31 cellular contexts compared by ENCODE assay signal in the genomic region with DNA sequence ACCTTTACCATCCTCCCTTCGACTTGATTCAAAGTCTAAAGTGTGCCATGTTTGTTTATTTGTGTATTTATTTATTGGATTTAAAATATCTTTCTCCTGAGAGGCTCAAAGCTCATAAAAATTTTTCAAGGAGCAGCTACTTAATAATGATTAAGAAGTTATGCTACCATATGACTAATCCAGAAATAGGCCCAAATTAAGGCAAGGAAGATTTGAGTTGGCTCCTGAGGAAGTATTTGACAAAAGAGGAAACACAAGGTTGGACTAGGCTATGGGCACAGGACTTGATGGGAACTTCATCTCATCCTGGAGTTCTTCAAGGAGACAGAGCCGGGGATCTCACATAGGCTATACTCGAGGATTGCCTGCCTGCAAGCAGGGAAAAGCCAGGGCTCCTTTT. TPM values are rescaled to one million over a fixed set of nuclear protein-coding genes. Genes with fewer than 3 reads are reported as not detected.
DNase-seq lines count a peak whose midpoint lies in the region; ATAC-seq and TF ChIP-seq lines count a peak whose summit lies in the region.
"Had no signal": no experiment of that assay in that cellular context is flagged by ENCODE, and none has a peak within 500 bp of the region (broad histone marks: within the 10 kb centered on the region; RNA-seq: fewer than 3 reads in every experiment).

No MANE protein-coding gene starts in this region.

- H3F3A ChIP-seq in PC-3 (ENCODE audit: low read length, unreplicated experiment) (peaks cover 8% of the 10 kb centered on the region), smooth muscle cell (ENCODE audit: low read depth) (no peaks in the 10 kb centered on the region)

- TF ChIP-seq CTCF in PC-3 (conservative IDR thresholded peaks at IDR 0.05; ENCODE audit: low read depth, low read length): no peak
- no peak for TF ChIP-seq CTCF in smooth muscle cell (IDR thresholded peaks at IDR 0.05; ENCODE audit: borderline replicate concordance, insufficient read depth, poor library complexity, severe bottlenecking)
- no peak for TF ChIP-seq CTCF in CD8-positive, alpha-beta T cell (IDR thresholded peaks at IDR 0.05)

- H3K9ac ChIP-seq in PC-3 (ENCODE audit: low read length) (no peak overlapping the region), smooth muscle cell (ENCODE audit: low read depth) (peak overlapping the region; percentile 13)

- no peaks in the 10 kb centered on the region for H3K9me2 ChIP-seq in PC-3 (replicated peaks; ENCODE audit: low read length)

- H3K4me3 ChIP-seq in PC-3 (ENCODE audit: low read length) (no peak overlapping the region), smooth muscle cell (no peak overlapping the region)
- no peak overlapping the region for H3K4me3 ChIP-seq in CD8-positive, alpha-beta T cell (ENCODE audit: low read depth, low read length)
- H3K4me3 ChIP-seq: prostate gland, SJCRH30, tibial nerve had no signal

- POLR2A ChIA-PET in PC-3 (lab: Charles Lee; ENCODE audit: unreplicated experiment): interaction anchor here (0.5 to 1.1 kb wide), 2 partner anchors 45 to 71 kb away, joined by 3 read pairs; no protein-coding TSS in a partner anchor
- POLR2A ChIA-PET in CD8-positive, alpha-beta T cell (lab: Charles Lee): no interaction called here

- H3K36me3 Mint-ChIP-seq in CD8-positive, alpha-beta T cell: no peaks in the 10 kb centered on the region
- H3K36me3 Mint-ChIP-seq: immature natural killer cell; naive B cell; stimulated activated effector memory CD8-positive, alpha-beta T cell treated with anti-CD3 and anti-CD28 coated beads, Interleukin-12 subunit alpha, Interleukin-12 subunit beta, amount 100 ng/mL, for 72 hours had no signal

- peak overlapping the region; percentile 87 for H3K27ac ChIP-seq in PC-3 (ENCODE audit: low read length)
- H3K27ac ChIP-seq in epithelial cell of prostate: peak overlapping the region; percentile 97
- peak overlapping the region; percentile 90 for H3K27ac ChIP-seq in smooth muscle cell (ENCODE audit: low read depth)
- H3K27ac ChIP-seq in CD8-positive, alpha-beta T cell (ENCODE audit: low read depth, low read length): no peak overlapping the region
- H3K27ac ChIP-seq in caudate nucleus (ENCODE audit: low read depth, low read length): no peak overlapping the region
- H3K27ac ChIP-seq: C4-2B, neutrophil, prostate gland, SJCRH30, tibial nerve, WERI-Rb-1 had no signal

- intact Hi-C loops in PC-3 (cut with micrococcal nuclease): no loop called here
- intact Hi-C loops in CD8-positive, alpha-beta T cell (cut with DNase I, micrococcal nuclease): no loop called here

- H4K20me1 ChIP-seq in PC-3 (ENCODE audit: low read length) (no peaks in the 10 kb centered on the region), smooth muscle cell (ENCODE audit: low read depth) (no peaks in the 10 kb centered on the region)

- H3K79me2 ChIP-seq in PC-3 (ENCODE audit: low read length) (no peaks in the 10 kb centered on the region), smooth muscle cell (ENCODE audit: low read depth) (no peaks in the 10 kb centered on the region)

- H3K9me3 ChIP-seq in PC-3 (ENCODE audit: low read length): no peaks in the 10 kb centered on the region
- H3K9me3 ChIP-seq in smooth muscle cell (replicated peaks; ENCODE audit: low read depth): no peaks in the 10 kb centered on the region
- H3K9me3 ChIP-seq in CD8-positive, alpha-beta T cell (ENCODE audit: low read length): no peaks in the 10 kb centered on the region
- H3K9me3 ChIP-seq: neutrophil, prostate gland, SJCRH30, tibial nerve had no signal

- no peaks in the 10 kb centered on the region for H3K36me3 ChIP-seq in PC-3 (ENCODE audit: low read depth, low read length)
- H3K36me3 ChIP-seq in smooth muscle cell (ENCODE audit: low read depth): no peaks in the 10 kb centered on the region
- no peaks in the 10 kb centered on the region for H3K36me3 ChIP-seq in CD8-positive, alpha-beta T cell (ENCODE audit: insufficient read depth, low read length)
- H3K36me3 ChIP-seq: neutrophil, prostate gland, SJCRH30, tibial nerve, WERI-Rb-1 had no signal

- ATAC-seq in PC-3: no peak
- no peak for ATAC-seq in CD8-positive, alpha-beta T cell
- ATAC-seq: HepG2; left lobe of liver; stimulated activated effector memory CD8-positive, alpha-beta T cell treated with anti-CD3 and anti-CD28 coated beads, Interleukin-12 subunit alpha, Interleukin-12 subunit beta, amount 100 ng/mL, for 72 hours had no signal

- no peak overlapping the region for H3K4me3 Mint-ChIP-seq in CD8-positive, alpha-beta T cell
- H3K4me3 Mint-ChIP-seq: activated CD4-positive, alpha-beta T cell treated with anti-CD3 and anti-CD28 coated beads, Interleukin-2, amount 10 ng/mL, durations not matched to agents 24 days and 14 days; immature natural killer cell; naive B cell; stimulated activated effector memory CD8-positive, alpha-beta T cell treated with anti-CD3 and anti-CD28 coated beads, Interleukin-12 subunit alpha, Interleukin-12 subunit beta, amount 100 ng/mL, for 72 hours had no signal

- peaks cover 53% of the 10 kb centered on the region for H3K4me1 ChIP-seq in PC-3 (ENCODE audit: insufficient read depth, low read length)
- H3K4me1 ChIP-seq in smooth muscle cell (ENCODE audit: low read depth): peaks cover 20% of the 10 kb centered on the region
- H3K4me1 ChIP-seq in CD8-positive, alpha-beta T cell (ENCODE audit: insufficient read depth, low read length): no peaks in the 10 kb centered on the region
- H3K4me1 ChIP-seq: prostate gland, tibial nerve had no signal

- H3K27me3 ChIP-seq in PC-3 (ENCODE audit: low read length) (no peaks in the 10 kb centered on the region), smooth muscle cell (ENCODE audit: low read depth) (no peaks in the 10 kb centered on the region)
- no peaks in the 10 kb centered on the region for H3K27me3 ChIP-seq in CD8-positive, alpha-beta T cell (ENCODE audit: insufficient read depth, low read length)
- H3K27me3 ChIP-seq: neutrophil, tibial nerve had no signal

- H2AFZ ChIP-seq in PC-3 (ENCODE audit: low read length) (no peak overlapping the region), smooth muscle cell (ENCODE audit: low read depth) (no peak overlapping the region)

- H3K4me1 Mint-ChIP-seq in CD8-positive, alpha-beta T cell (ENCODE audit: low read depth): no peaks in the 10 kb centered on the region
- H3K4me1 Mint-ChIP-seq: activated CD4-positive, alpha-beta T cell treated with anti-CD3 and anti-CD28 coated beads, Interleukin-2, amount 10 ng/mL, durations not matched to agents 24 days and 14 days; immature natural killer cell; naive B cell; stimulated activated effector memory CD8-positive, alpha-beta T cell treated with anti-CD3 and anti-CD28 coated beads, Interleukin-12 subunit alpha, Interleukin-12 subunit beta, amount 100 ng/mL, for 72 hours had no signal

- 89% methylated on average over 3 of the region's 3 CpGs for WGBS in smooth muscle cell (ENCODE audit: low lambda C conversion rate)

- H3K4me2 ChIP-seq in PC-3 (ENCODE audit: low read length) (peak overlapping the region; percentile 74), smooth muscle cell (peak overlapping the region; percentile 32)

- DNase-seq in EL: peak; percentile 28
- DNase-seq in PC-3: peak; percentile 47
- DNase-seq in epithelial cell of prostate (ENCODE audit: low read depth, low spot score): no peak
- no peak for DNase-seq in smooth muscle cell (lab: John Stamatoyannopoulos, UW; ENCODE audit: unreplicated experiment)
- DNase-seq in CD8-positive, alpha-beta T cell: no peak
- no peak for DNase-seq in caudate nucleus (lab: John Stamatoyannopoulos, UW)
- DNase-seq in NCI-H187 (lab: John Stamatoyannopoulos, UW): no peak
- DNase-seq: activated CD4-positive, alpha-beta T cell treated with anti-CD3 and anti-CD28 coated beads, Interleukin-2, amount 10 ng/mL, durations not matched to agents 24 days and 14 days; activated CD8-positive, alpha-beta memory T cell treated with anti-CD3 and anti-CD28 coated beads for 24 hours; activated naive CD4-positive, alpha-beta T cell treated with anti-CD3 and anti-CD28 coated beads, Interleukin-2, amount 50 U/mL, for 16 hours; activated T-cell treated with anti-CD3 and anti-CD28 coated beads for 4 hours; amniotic stem cell; DND-41; immature natural killer cell; Karpas-422; naive B cell; NCI-H1436; NCI-H345; SJCRH30; stimulated activated CD4-positive, alpha-beta T cell treated with anti-CD3 and anti-CD28 coated beads, Interleukin-15, amount 100 ng/mL, for 24 hours; stimulated activated CD4-positive, alpha-beta T cell treated with anti-CD3 and anti-CD28 coated beads, Interleukin-4, amount 100 ng/mL, for 4 hours; T-helper 9 cell had no signal

- CTCF ChIA-PET in PC-3 (lab: Charles Lee): no interaction called here
- CTCF ChIA-PET in CD8-positive, alpha-beta T cell (lab: Charles Lee): no interaction called here

- H3K27me3 Mint-ChIP-seq in CD8-positive, alpha-beta T cell (ENCODE audit: low read depth): peaks cover 2% of the 10 kb centered on the region

- no peaks in the 10 kb centered on the region for H3K9me3 Mint-ChIP-seq in CD8-positive, alpha-beta T cell
- H3K9me3 Mint-ChIP-seq: activated CD4-positive, alpha-beta T cell treated with anti-CD3 and anti-CD28 coated beads, Interleukin-2, amount 10 ng/mL, durations not matched to agents 24 days and 14 days; activated T-helper 2 cell treated with anti-CD3 and anti-CD28 coated beads, Interferon-gamma antibody, Interleukin-2, Interleukin-4, amounts not matched to agents 10 μg/mL and 5 μg/mL and 100 μg/mL, durations not matched to agents 14 hours and 24 hours and 36 hours; immature natural killer cell; naive B cell; stimulated activated effector memory CD8-positive, alpha-beta T cell treated with anti-CD3 and anti-CD28 coated beads, Interleukin-12 subunit alpha, Interleukin-12 subunit beta, amount 100 ng/mL, for 72 hours had no signal

- no TSS peak for BruUV-seq in PC-3 (replicated peaks; lab: Mats Ljungman, UMichigan)

- H3K27ac Mint-ChIP-seq in CD8-positive, alpha-beta T cell: no peak overlapping the region
- H3K27ac Mint-ChIP-seq: activated CD4-positive, alpha-beta T cell treated with anti-CD3 and anti-CD28 coated beads, Interleukin-2, amount 10 ng/mL, durations not matched to agents 24 days and 14 days; activated T-helper 2 cell treated with anti-CD3 and anti-CD28 coated beads, Interferon-gamma antibody, Interleukin-2, Interleukin-4, amounts not matched to agents 10 μg/mL and 5 μg/mL and 100 μg/mL, durations not matched to agents 14 hours and 24 hours and 36 hours; immature natural killer cell; naive B cell; stimulated activated effector memory CD8-positive, alpha-beta T cell treated with anti-CD3 and anti-CD28 coated beads, Interleukin-12 subunit alpha, Interleukin-12 subunit beta, amount 100 ng/mL, for 72 hours had no signal

RNA-seq across cellular contexts. Expression of gene PPP2CA, which starts 22.4 kb away (rescaled TPM):
- total RNA-seq in PC-3 (2014; rRNA removed): 184 and 292 TPM in 2 replicates
- total RNA-seq in smooth muscle cell: 82.4 and 178 TPM in 2 replicates
- 243 and 244 TPM in 2 replicates for polyA plus RNA-seq in smooth muscle cell
- total RNA-seq in CD8-positive, alpha-beta T cell: 100 to 1,000 TPM; 233 to 260 TPM

Comparison
In these comparisons a context has a peak if more than half of its experiments do, and no peak if none do; other contexts are left out.
1. DNase-seq: peak in EL (single experiment) and PC-3 (single experiment); none in epithelial cell of prostate (single experiment), smooth muscle cell (single experiment), CD8-positive, alpha-beta T cell (0 of 7), caudate nucleus (0 of 61) and NCI-H187 (0 of 2).
2. H3K27ac ChIP-seq: peak in PC-3 (single experiment), epithelial cell of prostate (single experiment) and smooth muscle cell (single experiment); none in CD8-positive, alpha-beta T cell (single experiment) and caudate nucleus (single experiment).